16 cellular contexts compared by ENCODE assay signal in genomic region chr1:7695181-7696117, GRCh38.
DNase-seq lines count a peak whose midpoint lies in the region; ATAC-seq and TF ChIP-seq lines count a peak whose summit lies in the region.
"Had no signal": no experiment of that assay in that cellular context is flagged by ENCODE, and none has a peak within 500 bp of the region (broad histone marks: within the 10 kb centered on the region; RNA-seq: fewer than 3 reads in every experiment).

No MANE protein-coding gene starts in this region.

- no peaks in the 10 kb centered on the region for H4K20me1 ChIP-seq in neural progenitor cell (ENCODE audit: low read depth)
- H4K20me1 ChIP-seq: BLaER1 treated with 17β-estradiol and CSF1 and Interleukin-3, amounts not matched to agents 10 nM and 100 nM had no signal

- H3K27me3 Mint-ChIP-seq in brain (no peaks in the 10 kb centered on the region), neural progenitor cell (ENCODE audit: insufficient read depth, low read depth) (peaks cover 18% of the 10 kb centered on the region)

- H3K79me2 ChIP-seq in neural progenitor cell (ENCODE audit: low read depth) = no peaks in the 10 kb centered on the region

- H3K27me3 ChIP-seq in heart right ventricle = no peaks in the 10 kb centered on the region
- peaks cover 3% of the 10 kb centered on the region for H3K27me3 ChIP-seq in neural progenitor cell
- no peaks in the 10 kb centered on the region for H3K27me3 ChIP-seq in spleen (replicated peaks in 1 of 7)
- H3K27me3 ChIP-seq: BLaER1 treated with 17β-estradiol and CSF1 and Interleukin-3, amounts not matched to agents 10 nM and 100 nM had no signal

- H3K27ac Mint-ChIP-seq in brain (peak overlapping the region; percentile 27 to 89 (median 58)), neural progenitor cell (peak overlapping the region; percentile 67)
- H3K27ac Mint-ChIP-seq: HFFc6 had no signal

- DNase-seq in Right ventricle myocardium inferior (ENCODE audit: missing footprints) (no peak), heart right ventricle (no peak), neural progenitor cell (ENCODE audit: low spot score) (no peak), spleen (peak; percentile 32), NCI-H1105 (lab: John Stamatoyannopoulos, UW) (no peak)
- no peak for DNase-seq in activated T-cell treated with anti-CD3 and anti-CD28 coated beads, Interleukin-2, amount 50 U/mL, for 48 hours
- DNase-seq: ACHN; Calu3; CD4-positive, CD25-positive, alpha-beta regulatory T cell; DMS 273 treated with DMSO at 0.1 percent for 48 hours; EL; HFFc6 had no signal

- no peak for TF ChIP-seq POLR2A in spleen (IDR thresholded peaks at IDR 0.05)

- no peak overlapping the region for H3K9ac ChIP-seq in neural progenitor cell
- H3K9ac ChIP-seq: BLaER1 treated with 17β-estradiol and CSF1 and Interleukin-3, amounts not matched to agents 10 nM and 100 nM had no signal

- H3F3A ChIP-seq in neural progenitor cell (ENCODE audit: low read depth) = no peaks in the 10 kb centered on the region

- H3K36me3 ChIP-seq in heart right ventricle (no peaks in the 10 kb centered on the region), neural progenitor cell (no peaks in the 10 kb centered on the region), spleen (no peaks in the 10 kb centered on the region)
- H3K36me3 ChIP-seq: HAP-1 had no signal

- ATAC-seq in Right ventricle myocardium inferior = peak; percentile 23
- ATAC-seq in heart right ventricle = no peak
- ATAC-seq in GM21737 (IDR thresholded peaks at IDR 0.05; ENCODE audit: unreplicated experiment) = no peak

- H3K4me2 ChIP-seq in neural progenitor cell = no peak overlapping the region
- H3K4me2 ChIP-seq: BLaER1 treated with 17β-estradiol and CSF1 and Interleukin-3, amounts not matched to agents 10 nM and 100 nM had no signal

- peak overlapping the region in 1 of 5 experiments; percentile 24 for H3K4me3 Mint-ChIP-seq in brain
- no peak overlapping the region for H3K4me3 Mint-ChIP-seq in neural progenitor cell
- H3K4me3 Mint-ChIP-seq: CD4-positive, CD25-positive, alpha-beta regulatory T cell; HFFc6 had no signal

- TF ChIP-seq CTCF in heart right ventricle (IDR thresholded peaks at IDR 0.05) (no peak), brain (conservative IDR thresholded peaks at IDR 0.05) (no peak), neural progenitor cell (IDR thresholded peaks at IDR 0.05) (no peak), spleen (IDR thresholded peaks at IDR 0.05 in 8 of 11, conservative IDR thresholded peaks at IDR 0.05 in 3 of 11) (no peak)

- H3K27ac ChIP-seq in heart right ventricle = no peak overlapping the region
- H3K27ac ChIP-seq in neural progenitor cell = no peak overlapping the region
- H3K27ac ChIP-seq in spleen = no peak overlapping the region
- H3K27ac ChIP-seq: BLaER1 treated with 17β-estradiol and CSF1 and Interleukin-3, amounts not matched to agents 10 nM and 100 nM had no signal

- intact Hi-C loops in Right ventricle myocardium inferior (cut with DNase I) (no loop called here), heart right ventricle (cut with DNase I) (no loop called here), spleen (cut with DNase I; ENCODE audit: low total_unique reads) (no loop called here)

- H3K4me1 Mint-ChIP-seq in brain = peaks cover 27% of the 10 kb centered on the region
- H3K4me1 Mint-ChIP-seq in neural progenitor cell = peaks cover 32% of the 10 kb centered on the region

- WGBS in heart right ventricle, 2 donors = 59 to 62% methylated on average over 14 of the region's 14 CpGs
- 68 to 82% (median 77%) methylated on average over 14 of the region's 14 CpGs for WGBS in spleen, 5 donors

- H3K36me3 Mint-ChIP-seq in brain (peaks cover 44% of the 10 kb centered on the region), neural progenitor cell (peaks cover 24% of the 10 kb centered on the region)

- H3K9me3 Mint-ChIP-seq in brain = peaks cover 8 to 22% (median 13%) of the 10 kb centered on the region in 5 experiments
- H3K9me3 Mint-ChIP-seq in neural progenitor cell = peaks cover 26% of the 10 kb centered on the region

- H3K9me3 ChIP-seq in heart right ventricle (peaks cover 0 to 15% (median 0%) of the 10 kb centered on the region in 11 donors), neural progenitor cell (ENCODE audit: low read depth) (peaks cover 7% of the 10 kb centered on the region), spleen (peaks cover 0 to 24% (median 12%) of the 10 kb centered on the region in 8 donors)

- H3K4me1 ChIP-seq in heart right ventricle (peaks cover 0 to 9% (median 0%) of the 10 kb centered on the region in 9 donors), neural progenitor cell (no peaks in the 10 kb centered on the region), spleen (no peaks in the 10 kb centered on the region)
- H3K4me1 ChIP-seq: HAP-1 had no signal

- H3K4me3 ChIP-seq in heart right ventricle (no peak overlapping the region), neural progenitor cell (no peak overlapping the region), spleen (no peak overlapping the region)
- H3K4me3 ChIP-seq: BLaER1 treated with 17β-estradiol and CSF1 and Interleukin-3, amounts not matched to agents 10 nM and 100 nM; HAP-1 had no signal

- H2AFZ ChIP-seq in neural progenitor cell (replicated peaks) = no peak overlapping the region
